1 cellular context compared by ENCODE assay signal in the genomic region with DNA sequence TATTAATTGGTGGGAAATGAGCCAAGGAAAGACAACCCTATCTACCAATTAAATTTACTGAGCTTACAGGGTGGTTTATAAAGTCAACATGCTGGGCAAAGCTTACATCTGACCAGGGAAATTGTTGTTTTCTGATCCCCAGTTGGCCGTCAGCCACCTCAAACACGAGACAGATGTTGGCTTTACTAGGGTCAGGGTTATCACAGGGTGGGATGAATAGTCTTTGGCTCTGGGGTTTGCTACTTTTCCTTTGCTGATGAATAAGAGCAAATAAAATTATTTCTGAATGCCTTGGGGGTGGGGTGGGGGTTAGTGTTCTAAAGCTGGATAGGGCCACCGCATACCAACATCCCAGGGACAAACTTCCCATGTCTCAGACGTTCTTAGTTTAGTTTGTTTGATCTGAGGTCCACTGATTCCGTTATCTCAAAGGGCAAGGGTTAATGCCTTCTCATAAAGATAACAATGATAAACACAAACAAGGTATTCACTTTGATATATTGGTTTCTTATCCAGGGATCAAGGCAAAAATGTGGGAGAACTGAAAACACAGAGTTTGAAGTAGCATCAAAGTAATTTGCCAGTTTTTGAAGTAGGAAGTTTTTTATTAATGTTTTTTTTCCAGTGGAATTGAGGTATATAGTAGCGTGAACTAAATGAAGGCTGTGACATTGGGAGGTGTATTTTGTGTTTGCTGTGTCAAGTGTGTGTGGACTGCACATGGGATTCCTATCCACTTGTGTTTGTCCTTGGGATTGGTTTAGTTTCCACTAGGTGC.
TF ChIP-seq lines count a peak whose summit lies in the region.

No MANE protein-coding gene starts in this region.

TF ChIP-seq in HepG2, 621 proteins besides CTCF, POLR2A, EP300 and RAD21 (continued from another document and continues in another):
- TF ChIP-seq, protein P1, sequence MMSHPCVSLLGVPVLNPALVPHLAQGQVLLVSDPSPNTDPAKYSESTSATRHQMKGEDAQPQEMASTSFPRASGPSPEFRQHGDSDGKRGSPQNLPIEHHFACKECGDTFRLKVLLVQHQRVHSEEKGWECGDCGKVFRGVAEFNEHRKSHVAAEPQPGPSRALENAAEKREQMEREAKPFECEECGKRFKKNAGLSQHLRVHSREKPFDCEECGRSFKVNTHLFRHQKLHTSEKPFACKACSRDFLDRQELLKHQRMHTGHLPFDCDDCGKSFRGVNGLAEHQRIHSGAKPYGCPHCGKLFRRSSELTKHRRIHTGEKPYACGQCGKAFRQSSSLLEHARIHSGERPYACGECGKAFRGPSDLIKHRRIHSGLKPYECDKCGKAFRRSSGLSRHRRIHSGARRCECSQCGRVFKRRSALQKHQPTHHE (CRISPR knock-in tag; IDR thresholded peaks at IDR 0.05; ENCODE audit: borderline replicate concordance), result peak; percentile 90; the same call in 1 of the 2 replicates
- TF ChIP-seq MEIS2 (CRISPR knock-in tag; IDR thresholded peaks at IDR 0.05) (0 out of 2 replicates have a peak, but pooled peaks have one; percentile 44), SOX5 (CRISPR knock-in tag; IDR thresholded peaks at IDR 0.05; ENCODE audit: borderline replicate concordance) (peak; percentile 87), CCAR2 (optimal IDR thresholded peaks at IDR 0.05; ENCODE audit: low read depth, low read length) (no peak), NFE2L1 (CRISPR knock-in tag; IDR thresholded peaks at IDR 0.05; ENCODE audit: borderline replicate concordance) (no peak), GATAD1 (CRISPR knock-in tag; IDR thresholded peaks at IDR 0.05) (peak; percentile 70), ZNF12 (CRISPR knock-in tag; IDR thresholded peaks at IDR 0.05) (no peak), ZEB1 (IDR thresholded peaks at IDR 0.05; ENCODE audit: insufficient replicate concordance, low read depth) (no peak), ZNF644 (CRISPR knock-in tag; IDR thresholded peaks at IDR 0.05; ENCODE audit: low read depth) (peak; percentile 79; the same call in 1 of the 2 replicates), ZFP82 (CRISPR knock-in tag; IDR thresholded peaks at IDR 0.05; ENCODE audit: borderline replicate concordance) (no peak), RBAK (CRISPR knock-in tag; IDR thresholded peaks at IDR 0.05) (no peak), MYNN (CRISPR knock-in tag; IDR thresholded peaks at IDR 0.05; ENCODE audit: low read depth) (no peak), ZNF136 (CRISPR knock-in tag; IDR thresholded peaks at IDR 0.05; ENCODE audit: low read depth) (no peak), ZNF264 (CRISPR knock-in tag; IDR thresholded peaks at IDR 0.05) (peak; percentile 84), ZNF431 (CRISPR knock-in tag; IDR thresholded peaks at IDR 0.05; ENCODE audit: borderline replicate concordance, low read depth) (no peak), CCDC6 (CRISPR knock-in tag; IDR thresholded peaks at IDR 0.05) (peak; percentile 68), NR2F1 (CRISPR knock-in tag; IDR thresholded peaks at IDR 0.05) (peak; percentile 73 to 100), MAZ (IDR thresholded peaks at IDR 0.05; ENCODE audit: borderline replicate concordance, low read depth, low read length) (0 out of 2 replicates have a peak, but pooled peaks have one; percentile 61), MAZ (CRISPR knock-in tag; IDR thresholded peaks at IDR 0.05; ENCODE audit: low read depth) (no peak), NCOA5 (CRISPR knock-in tag; IDR thresholded peaks at IDR 0.05) (no peak), RAD51 (IDR thresholded peaks at IDR 0.05; ENCODE audit: borderline replicate concordance) (no peak), ZSCAN9 (CRISPR knock-in tag; IDR thresholded peaks at IDR 0.05; ENCODE audit: borderline replicate concordance) (peak; percentile 71), ZNF781 (CRISPR knock-in tag; IDR thresholded peaks at IDR 0.05; ENCODE audit: borderline replicate concordance, not compliant biosample characterization) (no peak), SP140L (CRISPR knock-in tag; IDR thresholded peaks at IDR 0.05; ENCODE audit: borderline replicate concordance) (no peak), JUND (CRISPR knock-in tag; IDR thresholded peaks at IDR 0.05) (no peak), NFYC (CRISPR knock-in tag; IDR thresholded peaks at IDR 0.05) (no peak), TCF7L2 (IDR thresholded peaks at IDR 0.05; ENCODE audit: low read depth, low read length) (peak; percentile 99), IRX3 (CRISPR knock-in tag; IDR thresholded peaks at IDR 0.05; ENCODE audit: borderline replicate concordance, low read depth) (no peak), ZNF234 (CRISPR knock-in tag; conservative IDR thresholded peaks at IDR 0.05) (no peak), ZNF775 (CRISPR knock-in tag; IDR thresholded peaks at IDR 0.05; ENCODE audit: borderline replicate concordance) (no peak), ZMYM4 (CRISPR knock-in tag; IDR thresholded peaks at IDR 0.05) (peak; percentile 62)
- TF ChIP-seq, protein P2, sequence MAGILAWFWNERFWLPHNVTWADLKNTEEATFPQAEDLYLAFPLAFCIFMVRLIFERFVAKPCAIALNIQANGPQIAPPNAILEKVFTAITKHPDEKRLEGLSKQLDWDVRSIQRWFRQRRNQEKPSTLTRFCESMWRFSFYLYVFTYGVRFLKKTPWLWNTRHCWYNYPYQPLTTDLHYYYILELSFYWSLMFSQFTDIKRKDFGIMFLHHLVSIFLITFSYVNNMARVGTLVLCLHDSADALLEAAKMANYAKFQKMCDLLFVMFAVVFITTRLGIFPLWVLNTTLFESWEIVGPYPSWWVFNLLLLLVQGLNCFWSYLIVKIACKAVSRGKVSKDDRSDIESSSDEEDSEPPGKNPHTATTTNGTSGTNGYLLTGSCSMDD (CRISPR knock-in tag; IDR thresholded peaks at IDR 0.05), result no peak
- TF ChIP-seq, protein P3, sequence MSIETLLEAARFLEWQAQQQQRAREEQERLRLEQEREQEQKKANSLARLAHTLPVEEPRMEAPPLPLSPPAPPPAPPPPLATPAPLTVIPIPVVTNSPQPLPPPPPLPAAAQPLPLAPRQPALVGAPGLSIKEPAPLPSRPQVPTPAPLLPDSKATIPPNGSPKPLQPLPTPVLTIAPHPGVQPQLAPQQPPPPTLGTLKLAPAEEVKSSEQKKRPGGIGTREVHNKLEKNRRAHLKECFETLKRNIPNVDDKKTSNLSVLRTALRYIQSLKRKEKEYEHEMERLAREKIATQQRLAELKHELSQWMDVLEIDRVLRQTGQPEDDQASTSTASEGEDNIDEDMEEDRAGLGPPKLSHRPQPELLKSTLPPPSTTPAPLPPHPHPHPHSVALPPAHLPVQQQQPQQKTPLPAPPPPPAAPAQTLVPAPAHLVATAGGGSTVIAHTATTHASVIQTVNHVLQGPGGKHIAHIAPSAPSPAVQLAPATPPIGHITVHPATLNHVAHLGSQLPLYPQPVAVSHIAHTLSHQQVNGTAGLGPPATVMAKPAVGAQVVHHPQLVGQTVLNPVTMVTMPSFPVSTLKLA (IDR thresholded peaks at IDR 0.05), result peak; percentile 51; the same call in 1 of the 2 replicates
- TF ChIP-seq, protein P4, sequence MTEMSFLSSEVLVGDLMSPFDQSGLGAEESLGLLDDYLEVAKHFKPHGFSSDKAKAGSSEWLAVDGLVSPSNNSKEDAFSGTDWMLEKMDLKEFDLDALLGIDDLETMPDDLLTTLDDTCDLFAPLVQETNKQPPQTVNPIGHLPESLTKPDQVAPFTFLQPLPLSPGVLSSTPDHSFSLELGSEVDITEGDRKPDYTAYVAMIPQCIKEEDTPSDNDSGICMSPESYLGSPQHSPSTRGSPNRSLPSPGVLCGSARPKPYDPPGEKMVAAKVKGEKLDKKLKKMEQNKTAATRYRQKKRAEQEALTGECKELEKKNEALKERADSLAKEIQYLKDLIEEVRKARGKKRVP (CRISPR knock-in tag; IDR thresholded peaks at IDR 0.05), result peak in 1 of 2 experiments; percentile 64; a peak in 2 of 4 replicates
- TF ChIP-seq, protein P5, sequence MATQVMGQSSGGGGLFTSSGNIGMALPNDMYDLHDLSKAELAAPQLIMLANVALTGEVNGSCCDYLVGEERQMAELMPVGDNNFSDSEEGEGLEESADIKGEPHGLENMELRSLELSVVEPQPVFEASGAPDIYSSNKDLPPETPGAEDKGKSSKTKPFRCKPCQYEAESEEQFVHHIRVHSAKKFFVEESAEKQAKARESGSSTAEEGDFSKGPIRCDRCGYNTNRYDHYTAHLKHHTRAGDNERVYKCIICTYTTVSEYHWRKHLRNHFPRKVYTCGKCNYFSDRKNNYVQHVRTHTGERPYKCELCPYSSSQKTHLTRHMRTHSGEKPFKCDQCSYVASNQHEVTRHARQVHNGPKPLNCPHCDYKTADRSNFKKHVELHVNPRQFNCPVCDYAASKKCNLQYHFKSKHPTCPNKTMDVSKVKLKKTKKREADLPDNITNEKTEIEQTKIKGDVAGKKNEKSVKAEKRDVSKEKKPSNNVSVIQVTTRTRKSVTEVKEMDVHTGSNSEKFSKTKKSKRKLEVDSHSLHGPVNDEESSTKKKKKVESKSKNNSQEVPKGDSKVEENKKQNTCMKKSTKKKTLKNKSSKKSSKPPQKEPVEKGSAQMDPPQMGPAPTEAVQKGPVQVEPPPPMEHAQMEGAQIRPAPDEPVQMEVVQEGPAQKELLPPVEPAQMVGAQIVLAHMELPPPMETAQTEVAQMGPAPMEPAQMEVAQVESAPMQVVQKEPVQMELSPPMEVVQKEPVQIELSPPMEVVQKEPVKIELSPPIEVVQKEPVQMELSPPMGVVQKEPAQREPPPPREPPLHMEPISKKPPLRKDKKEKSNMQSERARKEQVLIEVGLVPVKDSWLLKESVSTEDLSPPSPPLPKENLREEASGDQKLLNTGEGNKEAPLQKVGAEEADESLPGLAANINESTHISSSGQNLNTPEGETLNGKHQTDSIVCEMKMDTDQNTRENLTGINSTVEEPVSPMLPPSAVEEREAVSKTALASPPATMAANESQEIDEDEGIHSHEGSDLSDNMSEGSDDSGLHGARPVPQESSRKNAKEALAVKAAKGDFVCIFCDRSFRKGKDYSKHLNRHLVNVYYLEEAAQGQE (IDR thresholded peaks at IDR 0.05; ENCODE audit: borderline replicate concordance in 1 of 2, low read depth in 1 of 2, low read length in 2 of 2), result peak in 1 of 2 experiments; percentile 63; a peak in 2 of 4 replicates
- TF ChIP-seq, protein P6, sequence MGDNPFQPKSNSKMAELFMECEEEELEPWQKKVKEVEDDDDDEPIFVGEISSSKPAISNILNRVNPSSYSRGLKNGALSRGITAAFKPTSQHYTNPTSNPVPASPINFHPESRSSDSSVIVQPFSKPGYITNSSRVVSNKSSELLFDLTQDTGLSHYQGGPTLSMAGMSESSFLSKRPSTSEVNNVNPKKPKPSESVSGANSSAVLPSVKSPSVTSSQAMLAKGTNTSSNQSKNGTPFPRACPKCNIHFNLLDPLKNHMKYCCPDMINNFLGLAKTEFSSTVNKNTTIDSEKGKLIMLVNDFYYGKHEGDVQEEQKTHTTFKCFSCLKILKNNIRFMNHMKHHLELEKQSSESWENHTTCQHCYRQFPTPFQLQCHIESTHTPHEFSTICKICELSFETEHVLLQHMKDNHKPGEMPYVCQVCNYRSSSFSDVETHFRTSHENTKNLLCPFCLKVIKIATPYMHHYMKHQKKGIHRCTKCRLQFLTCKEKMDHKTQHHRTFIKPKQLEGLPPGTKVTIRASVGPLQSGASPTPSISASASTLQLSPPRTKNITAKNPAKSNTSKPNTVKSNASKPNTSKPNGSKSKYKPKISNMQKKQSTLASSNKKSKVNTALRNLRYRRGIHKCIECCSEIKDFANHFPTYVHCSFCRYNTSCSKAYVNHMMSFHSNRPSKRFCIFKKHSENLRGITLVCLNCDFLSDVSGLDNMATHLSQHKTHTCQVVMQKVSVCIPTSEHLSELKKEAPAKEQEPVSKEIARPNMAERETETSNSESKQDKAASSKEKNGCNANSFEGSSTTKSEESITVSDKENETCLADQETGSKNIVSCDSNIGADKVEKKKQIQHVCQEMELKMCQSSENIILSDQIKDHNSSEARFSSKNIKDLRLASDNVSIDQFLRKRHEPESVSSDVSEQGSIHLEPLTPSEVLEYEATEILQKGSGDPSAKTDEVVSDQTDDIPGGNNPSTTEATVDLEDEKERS (CRISPR knock-in tag; IDR thresholded peaks at IDR 0.05), result peak; percentile 94
- TF ChIP-seq, protein P7, sequence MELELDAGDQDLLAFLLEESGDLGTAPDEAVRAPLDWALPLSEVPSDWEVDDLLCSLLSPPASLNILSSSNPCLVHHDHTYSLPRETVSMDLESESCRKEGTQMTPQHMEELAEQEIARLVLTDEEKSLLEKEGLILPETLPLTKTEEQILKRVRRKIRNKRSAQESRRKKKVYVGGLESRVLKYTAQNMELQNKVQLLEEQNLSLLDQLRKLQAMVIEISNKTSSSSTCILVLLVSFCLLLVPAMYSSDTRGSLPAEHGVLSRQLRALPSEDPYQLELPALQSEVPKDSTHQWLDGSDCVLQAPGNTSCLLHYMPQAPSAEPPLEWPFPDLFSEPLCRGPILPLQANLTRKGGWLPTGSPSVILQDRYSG (CRISPR knock-in tag; IDR thresholded peaks at IDR 0.05), result no peak
- TF ChIP-seq, protein P8, sequence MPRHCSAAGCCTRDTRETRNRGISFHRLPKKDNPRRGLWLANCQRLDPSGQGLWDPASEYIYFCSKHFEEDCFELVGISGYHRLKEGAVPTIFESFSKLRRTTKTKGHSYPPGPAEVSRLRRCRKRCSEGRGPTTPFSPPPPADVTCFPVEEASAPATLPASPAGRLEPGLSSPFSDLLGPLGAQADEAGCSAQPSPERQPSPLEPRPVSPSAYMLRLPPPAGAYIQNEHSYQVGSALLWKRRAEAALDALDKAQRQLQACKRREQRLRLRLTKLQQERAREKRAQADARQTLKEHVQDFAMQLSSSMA (CRISPR knock-in tag; IDR thresholded peaks at IDR 0.05), result no peak
- TF ChIP-seq, protein P9, sequence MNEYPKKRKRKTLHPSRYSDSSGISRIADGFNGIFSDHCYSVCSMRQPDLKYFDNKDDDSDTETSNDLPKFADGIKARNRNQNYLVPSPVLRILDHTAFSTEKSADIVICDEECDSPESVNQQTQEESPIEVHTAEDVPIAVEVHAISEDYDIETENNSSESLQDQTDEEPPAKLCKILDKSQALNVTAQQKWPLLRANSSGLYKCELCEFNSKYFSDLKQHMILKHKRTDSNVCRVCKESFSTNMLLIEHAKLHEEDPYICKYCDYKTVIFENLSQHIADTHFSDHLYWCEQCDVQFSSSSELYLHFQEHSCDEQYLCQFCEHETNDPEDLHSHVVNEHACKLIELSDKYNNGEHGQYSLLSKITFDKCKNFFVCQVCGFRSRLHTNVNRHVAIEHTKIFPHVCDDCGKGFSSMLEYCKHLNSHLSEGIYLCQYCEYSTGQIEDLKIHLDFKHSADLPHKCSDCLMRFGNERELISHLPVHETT (CRISPR knock-in tag; conservative IDR thresholded peaks at IDR 0.05), result 0 out of 2 replicates have a peak, but pooled peaks have one; percentile 53
- TF ChIP-seq, protein P10, sequence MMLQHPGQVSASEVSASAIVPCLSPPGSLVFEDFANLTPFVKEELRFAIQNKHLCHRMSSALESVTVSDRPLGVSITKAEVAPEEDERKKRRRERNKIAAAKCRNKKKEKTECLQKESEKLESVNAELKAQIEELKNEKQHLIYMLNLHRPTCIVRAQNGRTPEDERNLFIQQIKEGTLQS (CRISPR knock-in tag; IDR thresholded peaks at IDR 0.05), result peak; percentile 43; the same call in 1 of the 2 replicates
- TF ChIP-seq, protein P11, sequence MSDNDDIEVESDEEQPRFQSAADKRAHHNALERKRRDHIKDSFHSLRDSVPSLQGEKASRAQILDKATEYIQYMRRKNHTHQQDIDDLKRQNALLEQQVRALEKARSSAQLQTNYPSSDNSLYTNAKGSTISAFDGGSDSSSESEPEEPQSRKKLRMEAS (IDR thresholded peaks at IDR 0.05), result peak; percentile 51
- TF ChIP-seq, protein P12, sequence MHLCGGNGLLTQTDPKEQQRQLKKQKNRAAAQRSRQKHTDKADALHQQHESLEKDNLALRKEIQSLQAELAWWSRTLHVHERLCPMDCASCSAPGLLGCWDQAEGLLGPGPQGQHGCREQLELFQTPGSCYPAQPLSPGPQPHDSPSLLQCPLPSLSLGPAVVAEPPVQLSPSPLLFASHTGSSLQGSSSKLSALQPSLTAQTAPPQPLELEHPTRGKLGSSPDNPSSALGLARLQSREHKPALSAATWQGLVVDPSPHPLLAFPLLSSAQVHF (CRISPR knock-in tag; IDR thresholded peaks at IDR 0.05), result no peak
